18 cellular contexts compared by ENCODE assay signal in genomic region chr3:13539671-13540070, GRCh38. TPM values are rescaled to one million over a fixed set of nuclear protein-coding genes. Genes with fewer than 3 reads are reported as not detected.
DNase-seq lines count a peak whose midpoint lies in the region; ATAC-seq, FAIRE-seq and TF ChIP-seq lines count a peak whose summit lies in the region.
"Had no signal": no experiment of that assay in that cellular context is flagged by ENCODE, and none has a peak within 500 bp of the region (broad histone marks: within the 10 kb centered on the region; RNA-seq: fewer than 3 reads in every experiment).

No MANE protein-coding gene starts in this region.

- TF ChIP-seq CTCF in HCT116 (IDR thresholded peaks at IDR 0.05 in 2 of 3, conservative IDR thresholded peaks at IDR 0.05 in 1 of 3; ENCODE audit: borderline replicate concordance in 1 of 3, insufficient read depth in 1 of 3, low read depth in 2 of 3, low read length in 2 of 3): no peak
- TF ChIP-seq CTCF in RWPE1 (conservative IDR thresholded peaks at IDR 0.05; ENCODE audit: low read depth): no peak
- no peak for TF ChIP-seq CTCF in H1 (IDR thresholded peaks at IDR 0.05; ENCODE audit: control extremely low read depth in 1 of 3, insufficient read depth in 1 of 3, low read depth in 1 of 3, low read length in 3 of 3)

- no peak for TF ChIP-seq EP300 in H1 (IDR thresholded peaks at IDR 0.05; ENCODE audit: borderline replicate concordance in 1 of 2, low read depth in 2 of 2, low read length in 2 of 2)

- CTCF ChIA-PET in HCT116 (lab: Charles Lee): interaction anchor here (1.1 kb wide), 2 partner anchors 11 to 44 kb away, joined by 3 to 4 read pairs; no protein-coding TSS in a partner anchor
- CTCF ChIA-PET in RWPE1 (lab: Yijun Ruan, JAX): no interaction called here
- CTCF ChIA-PET in H1 (lab: Charles Lee; ENCODE audit: partially characterized antibody): interaction anchor here (0.8 to 51.2 kb wide), 18 partner anchors 8 to 324 kb away, joined by 3 to 856 read pairs (median 4); no protein-coding TSS in a partner anchor

- RAD21 ChIA-PET in HCT116 (lab: Charles Lee; ENCODE audit: low non-redundant PET in 1 of 2, low total read pairs in 2 of 2, uncharacterized antibody in 2 of 2, unreplicated experiment in 2 of 2): no interaction called here

- H2BK20ac ChIP-seq in H1 (ENCODE audit: low read length): no peak overlapping the region

- H2AFZ ChIP-seq in HCT116 (ENCODE audit: low read depth, low read length, poor library complexity, severe bottlenecking) (peak overlapping the region; percentile 7), H1 (ENCODE audit: low read length) (no peak overlapping the region)
- H2AFZ ChIP-seq: neural progenitor cell had no signal

- no peak overlapping the region for H4K8ac ChIP-seq in H1 (ENCODE audit: extremely low read depth, insufficient read depth, low read length)

- H3K4me1 ChIP-seq in HCT116 (ENCODE audit: control insufficient read depth in 1 of 2, insufficient read depth in 2 of 2, low read length in 2 of 2): peaks cover 35 to 57% of the 10 kb centered on the region in 2 experiments
- peaks cover 0 to 5% (median 2%) of the 10 kb centered on the region in 4 experiments; a peak in 2 of 7 replicates for H3K4me1 ChIP-seq in H1 (replicated peaks in 1 of 4; ENCODE audit: control insufficient read depth in 3 of 4, insufficient read depth in 4 of 4, low read length in 3 of 4)

- H2BK120ac ChIP-seq in H1 (replicated peaks; ENCODE audit: low read depth, low read length): no peak overlapping the region

- no peak overlapping the region for H2BK5ac ChIP-seq in H1 (ENCODE audit: low read depth, low read length)

- no peak overlapping the region for H3K18ac ChIP-seq in H1 (ENCODE audit: extremely low read depth, low read length)

- no peaks in the 10 kb centered on the region for H3K23me2 ChIP-seq in H1 (ENCODE audit: low read depth, low read length)

- H3K27me3 ChIP-seq in HCT116 (ENCODE audit: insufficient read depth, low read length) (no peaks in the 10 kb centered on the region), H1 (replicated peaks in 1 of 4; ENCODE audit: control insufficient read depth in 3 of 4, extremely low read depth in 1 of 4, insufficient read depth in 3 of 4, low read length in 3 of 4) (no peaks in the 10 kb centered on the region; a peak in 1 of 7 replicates)
- H3K27me3 ChIP-seq: neural progenitor cell had no signal

- no peaks in the 10 kb centered on the region for H3K79me1 ChIP-seq in H1 (ENCODE audit: low read depth, low read length)

- POLR2A ChIA-PET in HCT116 (lab: Charles Lee): no interaction called here
- POLR2A ChIA-PET in RWPE1 (lab: Yijun Ruan, JAX; ENCODE audit: low non-redundant PET): no interaction called here
- POLR2A ChIA-PET in H1 (lab: Charles Lee; ENCODE audit: partially characterized antibody): interaction anchor here (1.3 to 2.2 kb wide), 2 partner anchors 9 to 105 kb away, joined by 3 to 7 read pairs; partner anchors contain the start of gene FBLN2

- H4K20me1 ChIP-seq in HCT116 (ENCODE audit: insufficient read depth) (no peaks in the 10 kb centered on the region), H1 (replicated peaks in 1 of 2; ENCODE audit: control insufficient read depth in 1 of 2, insufficient read depth in 2 of 2, low read length in 2 of 2) (no peaks in the 10 kb centered on the region)

- TF ChIP-seq RAD21 in HCT116 (IDR thresholded peaks at IDR 0.05; ENCODE audit: low read depth) (no peak), H1 (IDR thresholded peaks at IDR 0.05 in 1 of 2, conservative IDR thresholded peaks at IDR 0.05 in 1 of 2; ENCODE audit: low read depth in 2 of 2, low read length in 2 of 2) (no peak)

- H3K27ac ChIP-seq in HCT116 (ENCODE audit: low read depth, low read length) (no peak overlapping the region), RWPE1 (peak overlapping the region; percentile 87), H1 (ENCODE audit: low read depth, low read length) (no peak overlapping the region), skin epidermis (peak overlapping the region in 14 of 21 experiments; percentile 23 to 86 (median 54))
- H3K27ac ChIP-seq: neural progenitor cell had no signal

- no peak overlapping the region for H3K56ac ChIP-seq in H1 (replicated peaks; ENCODE audit: insufficient read length, low read depth, low read length)

- H3K4me2 ChIP-seq in HCT116 (ENCODE audit: low read length): peak overlapping the region; percentile 69
- H3K4me2 ChIP-seq in H1 (ENCODE audit: insufficient read depth in 1 of 2, low read depth in 2 of 2, low read length in 2 of 2): no peak overlapping the region
- H3K4me2 ChIP-seq: neural progenitor cell had no signal

- no peak overlapping the region for H4K91ac ChIP-seq in H1 (replicated peaks; ENCODE audit: insufficient read length, low read length)

- H3K4me3 ChIP-seq in HCT116 (replicated peaks in 1 of 2; ENCODE audit: low read depth in 1 of 2, low read length in 2 of 2): no peak overlapping the region
- H3K4me3 ChIP-seq in H1 (ENCODE audit: extremely low read depth in 1 of 4, insufficient read depth in 2 of 4, low read depth in 3 of 4, low read length in 4 of 4): no peak overlapping the region
- H3K4me3 ChIP-seq in skin epidermis: no peak overlapping the region
- H3K4me3 ChIP-seq: neural progenitor cell had no signal

- no peak overlapping the region for H2AK5ac ChIP-seq in H1 (ENCODE audit: low read depth, low read length)

- no peaks in the 10 kb centered on the region for H3K9me2 ChIP-seq in HCT116 (ENCODE audit: insufficient read depth)

- H3K4ac ChIP-seq in H1 (replicated peaks; ENCODE audit: insufficient read length, low read depth, low read length): no peak overlapping the region

- TF ChIP-seq POLR2A in HCT116 (IDR thresholded peaks at IDR 0.05; ENCODE audit: borderline replicate concordance, extremely low read depth, insufficient read depth, insufficient read length) (no peak), H1 (IDR thresholded peaks at IDR 0.05; ENCODE audit: control extremely low read depth in 1 of 2, low read depth in 2 of 2, low read length in 2 of 2) (no peak)

- no peak overlapping the region for H2BK15ac ChIP-seq in H1 (ENCODE audit: low read length)

- H3K9ac ChIP-seq in HCT116 (ENCODE audit: low read length) (0 out of 2 replicates have a peak overlapping the region, but pooled peaks have one; percentile 30), H1 (replicated peaks in 1 of 4; ENCODE audit: extremely low read depth in 1 of 4, low read depth in 3 of 4, low read length in 3 of 4) (no peak overlapping the region)
- H3K9ac ChIP-seq: neural progenitor cell had no signal

- H3K36me3 ChIP-seq in HCT116 (ENCODE audit: control insufficient read depth in 1 of 2, insufficient read depth in 2 of 2, low read length in 2 of 2): no peaks in the 10 kb centered on the region
- H3K36me3 ChIP-seq in H1 (ENCODE audit: control insufficient read depth in 2 of 4, insufficient read depth in 4 of 4, low read length in 3 of 4): no peaks in the 10 kb centered on the region
- H3K36me3 ChIP-seq: neural progenitor cell had no signal

- no peak for FAIRE-seq in H1 (lab: Jason Lieb, UNC)
- FAIRE-seq: frontal cortex, TTC549 had no signal

- no peak overlapping the region for H3K23ac ChIP-seq in H1 (ENCODE audit: insufficient read length)

- no peak overlapping the region for H3K14ac ChIP-seq in H1 (ENCODE audit: insufficient read length)

- intact Hi-C loops in HCT116 (cut with micrococcal nuclease): no loop called here

- H4K5ac ChIP-seq in H1 (ENCODE audit: insufficient read length, low read depth, low read length): no peak overlapping the region

- 84% methylated on average over 8 of the region's 8 CpGs; no CpG with 5 or more reads in 1 of the 2 experiments for WGBS in H1 (ENCODE audit: extremely low coverage in 1 of 2, insufficient coverage in 1 of 2, insufficient read length in 1 of 2, insufficient replicate concordance in 2 of 2, low coverage in 1 of 2, low lambda C conversion rate in 2 of 2, missing lambda C conversion rate in 1 of 2), 2 experiments

- no TSS peak for BruUV-seq in HCT116 (replicated peaks; lab: Mats Ljungman, UMichigan)

- H3K9me3 ChIP-seq in HCT116 (ENCODE audit: control insufficient read depth in 1 of 2, insufficient read depth in 1 of 2, low read depth in 1 of 2, low read length in 2 of 2) (peaks cover 0 to 8% of the 10 kb centered on the region in 2 experiments; a peak in 1 of 4 replicates), H1 (ENCODE audit: insufficient read depth in 2 of 2, low read depth in 1 of 2, low read length in 1 of 2) (no peaks in the 10 kb centered on the region)

- ATAC-seq in HCT116 (no peak), HG03196 (IDR thresholded peaks at IDR 0.05; ENCODE audit: unreplicated experiment) (no peak)
- ATAC-seq: activated CD8-positive, alpha-beta memory T cell treated with anti-CD3 and anti-CD28 coated beads, Interleukin-2, amount 10 ng/mL, durations not matched to agents 7 days and 5 days; left lobe of liver; stimulated activated memory B cell treated with anti-CD40 and anti-IgM and Interleukin-4, amounts not matched to agents 10 μg/mL and 1 μg/mL and 100 μg/mL, for 72 hours had no signal

- 0 out of 2 replicates have a peak overlapping the region, but pooled peaks have one; percentile 29 for H2BK12ac ChIP-seq in H1 (ENCODE audit: low read depth, low read length)

- no peak for DNase-seq in HCT116 (ENCODE audit: low read depth, low spot score)
- DNase-seq in RWPE1 (ENCODE audit: low spot score): no peak
- no peak for DNase-seq in H1 (ENCODE audit: low read depth in 1 of 2, low spot score in 2 of 2)
- no peak for DNase-seq in AG08396 (ENCODE audit: low spot score)
- no peak for DNase-seq in 8988T
- DNase-seq in kidney glomerular epithelial cell (lab: John Stamatoyannopoulos, UW): no peak
- DNase-seq: activated CD4-positive, alpha-beta T cell treated with anti-CD3 and anti-CD28 coated beads for 48 hours; activated CD8-positive, alpha-beta memory T cell treated with anti-CD3 and anti-CD28 coated beads, Interleukin-2, amount 10 ng/mL, durations not matched to agents 7 days and 5 days; AML-193; NCI-H187; NK-92 treated with Interleukin-12 subunit alpha and Interleukin-12 subunit beta, amount 100 ng/mL, for 24 hours had no signal

- H3K79me2 ChIP-seq in HCT116 (ENCODE audit: insufficient read depth, low read length) (no peaks in the 10 kb centered on the region), H1 (ENCODE audit: control insufficient read depth in 1 of 2, insufficient read depth in 2 of 2, low read length in 2 of 2) (no peaks in the 10 kb centered on the region)

RNA-seq across cellular contexts. Expression of gene FBLN2, which starts 9.3 kb away (rescaled TPM):
- total RNA-seq in HCT116 (2021; ENCODE audit: unreplicated experiment): 0.39 TPM
- polyA plus RNA-seq in HCT116 (2012): 0.18 and 0.34 TPM in 2 replicates
- total RNA-seq in H1 (2021; fragmentation: NEBNext Ultra II Directional; extraction: Animal tissue kit (Norgen Biotek cat#: 25700)): 15.5 and 17.4 TPM in 2 replicates
- 24.2 and 26.5 TPM in 2 replicates for polyA plus RNA-seq in H1 (2011; rRNA removed)
- polyA plus RNA-seq in H1 (2011; cell fraction: cytosol; rRNA removed): 18.1 TPM
- 23.2 TPM for polyA plus RNA-seq in H1 (2011; cell fraction: nucleus; rRNA removed)
- 7.5 to 15.3 TPM (median 12.9 TPM) in 4 replicates for polyA plus RNA-seq in H1 (2012, experiment 1 of 2)
- 12.0 TPM for polyA plus RNA-seq in H1 (2012, experiment 2 of 2)
- 42.7 TPM for polyA plus RNA-seq in H1 (2013, experiment 1 of 2)
- 31.4 TPM for polyA plus RNA-seq in H1 (2013, experiment 2 of 2)
- 9.5 and 12.2 TPM in 2 replicates for polyA minus RNA-seq in H1 (2011; rRNA and poly(A)+ RNA removed)
- polyA minus RNA-seq in H1 (2011; cell fraction: cytosol; rRNA and poly(A)+ RNA removed): 17.5 TPM
- polyA minus RNA-seq in H1 (2011; cell fraction: nucleus; rRNA and poly(A)+ RNA removed): 6.6 TPM

RNA-seq across cellular contexts. Expression of gene HDAC11, which starts 59.6 kb away (rescaled TPM):
- 16.1 TPM for total RNA-seq in HCT116 (2021; ENCODE audit: unreplicated experiment)
- polyA plus RNA-seq in HCT116 (2012): 14.5 and 15.6 TPM in 2 replicates
- 7.4 and 7.5 TPM in 2 replicates for total RNA-seq in H1 (2021; fragmentation: NEBNext Ultra II Directional; extraction: Animal tissue kit (Norgen Biotek cat#: 25700))
- 6.8 and 7.7 TPM in 2 replicates for polyA plus RNA-seq in H1 (2011; rRNA removed)
- polyA plus RNA-seq in H1 (2011; cell fraction: cytosol; rRNA removed): 7.9 TPM
- 8.3 TPM for polyA plus RNA-seq in H1 (2011; cell fraction: nucleus; rRNA removed)
- 6.0 to 17.0 TPM (median 10.6 TPM) in 4 replicates for polyA plus RNA-seq in H1 (2012, experiment 1 of 2)
- 20.4 TPM for polyA plus RNA-seq in H1 (2012, experiment 2 of 2)
- 5.8 TPM for polyA plus RNA-seq in H1 (2013, experiment 1 of 2)
- polyA plus RNA-seq in H1 (2013, experiment 2 of 2): 6.0 TPM
- polyA minus RNA-seq in H1 (2011; rRNA and poly(A)+ RNA removed): 5.5 and 9.7 TPM in 2 replicates
- 5.5 TPM for polyA minus RNA-seq in H1 (2011; cell fraction: cytosol; rRNA and poly(A)+ RNA removed)
- polyA minus RNA-seq in H1 (2011; cell fraction: nucleus; rRNA and poly(A)+ RNA removed): 6.2 TPM

Comparison
In these comparisons a context has a peak if more than half of its experiments do, and no peak if none do; other contexts are left out.
1. H3K27ac ChIP-seq: peak in RWPE1 (single experiment) and skin epidermis (14 of 21); none in HCT116 (single experiment) and H1 (single experiment).
2. RNA of gene FBLN2, which starts 9.3 kb away (total RNA-seq): 15.5 to 17.4 TPM in H1; 0.39 TPM in HCT116 (single experiment); every median in the first group is over 10 times any median in the second.
3. Of the 16 proteins assayed by ChIP-seq in both H1 and HCT116: peak only in H1: none; only in HCT116: EGR1 and MAX; in both: none; in neither: 14.